ENCODE assay signal across 1 cellular context in genomic region chr7:25913574-25914224, GRCh38.
TF ChIP-seq lines count a peak whose summit lies in the region.

No MANE protein-coding gene starts in this region.

TF ChIP-seq in HEK293, 187 proteins besides CTCF, POLR2A, EP300 and RAD21 (continued from another document and continues in another):
- no peak; the same call in 1 of the 2 replicates for TF ChIP-seq GLI2 (tag by site-specific recombination; IDR thresholded peaks at IDR 0.05; ENCODE audit: borderline replicate concordance, low read depth)
- TF ChIP-seq ZSCAN30 (tag by site-specific recombination; IDR thresholded peaks at IDR 0.05) = no peak
- TF ChIP-seq, protein P1, sequence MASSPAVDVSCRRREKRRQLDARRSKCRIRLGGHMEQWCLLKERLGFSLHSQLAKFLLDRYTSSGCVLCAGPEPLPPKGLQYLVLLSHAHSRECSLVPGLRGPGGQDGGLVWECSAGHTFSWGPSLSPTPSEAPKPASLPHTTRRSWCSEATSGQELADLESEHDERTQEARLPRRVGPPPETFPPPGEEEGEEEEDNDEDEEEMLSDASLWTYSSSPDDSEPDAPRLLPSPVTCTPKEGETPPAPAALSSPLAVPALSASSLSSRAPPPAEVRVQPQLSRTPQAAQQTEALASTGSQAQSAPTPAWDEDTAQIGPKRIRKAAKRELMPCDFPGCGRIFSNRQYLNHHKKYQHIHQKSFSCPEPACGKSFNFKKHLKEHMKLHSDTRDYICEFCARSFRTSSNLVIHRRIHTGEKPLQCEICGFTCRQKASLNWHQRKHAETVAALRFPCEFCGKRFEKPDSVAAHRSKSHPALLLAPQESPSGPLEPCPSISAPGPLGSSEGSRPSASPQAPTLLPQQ (tag by site-specific recombination; IDR thresholded peaks at IDR 0.05) = 0 out of 2 replicates have a peak, but pooled peaks have one; percentile 37
- TF ChIP-seq ZNF211 (tag by site-specific recombination; IDR thresholded peaks at IDR 0.05; ENCODE audit: low read depth) = no peak
- TF ChIP-seq IKZF3 (tag by site-specific recombination; IDR thresholded peaks at IDR 0.05) = peak; percentile 68; the same call in 1 of the 2 replicates
- no peak for TF ChIP-seq MYNN (tag by site-specific recombination; IDR thresholded peaks at IDR 0.05; ENCODE audit: borderline replicate concordance)
- TF ChIP-seq ZNF585B (tag by site-specific recombination; IDR thresholded peaks at IDR 0.05) = no peak
- TF ChIP-seq, protein P2, sequence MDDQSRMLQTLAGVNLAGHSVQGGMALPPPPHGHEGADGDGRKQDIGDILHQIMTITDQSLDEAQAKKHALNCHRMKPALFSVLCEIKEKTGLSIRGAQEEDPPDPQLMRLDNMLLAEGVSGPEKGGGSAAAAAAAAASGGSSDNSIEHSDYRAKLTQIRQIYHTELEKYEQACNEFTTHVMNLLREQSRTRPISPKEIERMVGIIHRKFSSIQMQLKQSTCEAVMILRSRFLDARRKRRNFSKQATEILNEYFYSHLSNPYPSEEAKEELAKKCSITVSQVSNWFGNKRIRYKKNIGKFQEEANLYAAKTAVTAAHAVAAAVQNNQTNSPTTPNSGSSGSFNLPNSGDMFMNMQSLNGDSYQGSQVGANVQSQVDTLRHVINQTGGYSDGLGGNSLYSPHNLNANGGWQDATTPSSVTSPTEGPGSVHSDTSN (CRISPR knock-in tag; IDR thresholded peaks at IDR 0.05) = no peak
- no peak for TF ChIP-seq ZNF548 (tag by site-specific recombination; IDR thresholded peaks at IDR 0.05)
- TF ChIP-seq ZFHX2 (tag by site-specific recombination; conservative IDR thresholded peaks at IDR 0.05) = no peak
- peak; percentile 84 for TF ChIP-seq PRDM6 (tag by site-specific recombination; IDR thresholded peaks at IDR 0.05)
- peak; percentile 55 for TF ChIP-seq FEZF1 (tag by site-specific recombination; IDR thresholded peaks at IDR 0.05)
- no peak for TF ChIP-seq ZNF292 (tag by site-specific recombination; IDR thresholded peaks at IDR 0.05; ENCODE audit: borderline replicate concordance, low read depth)
- TF ChIP-seq ZNF610 (tag by site-specific recombination; IDR thresholded peaks at IDR 0.05; ENCODE audit: borderline replicate concordance) = no peak
- TF ChIP-seq ZNF26 (tag by site-specific recombination; IDR thresholded peaks at IDR 0.05) = no peak
- TF ChIP-seq ZNF76 (tag by site-specific recombination; IDR thresholded peaks at IDR 0.05; ENCODE audit: borderline replicate concordance, low read depth) = no peak
- TF ChIP-seq ZNF843 (tag by site-specific recombination; IDR thresholded peaks at IDR 0.05) = peak; percentile 56
- no peak for TF ChIP-seq OVOL3 (tag by site-specific recombination; IDR thresholded peaks at IDR 0.05)
- no peak for TF ChIP-seq ZNF596 (tag by site-specific recombination; IDR thresholded peaks at IDR 0.05)
- no peak for TF ChIP-seq ZNF16 (tag by site-specific recombination; IDR thresholded peaks at IDR 0.05; ENCODE audit: low read depth)
- no peak for TF ChIP-seq GLIS1 (tag by site-specific recombination; IDR thresholded peaks at IDR 0.05)
- no peak for TF ChIP-seq ZBTB1 (tag by site-specific recombination; IDR thresholded peaks at IDR 0.05)
- no peak for TF ChIP-seq ZBTB6 (tag by site-specific recombination; IDR thresholded peaks at IDR 0.05)
- no peak for TF ChIP-seq REPIN1 (tag by site-specific recombination; IDR thresholded peaks at IDR 0.05; ENCODE audit: low read depth)
- no peak for TF ChIP-seq ZNF660 (tag by site-specific recombination; IDR thresholded peaks at IDR 0.05)
- no peak for TF ChIP-seq BCL11B (tag by site-specific recombination; IDR thresholded peaks at IDR 0.05; ENCODE audit: low read depth)
- TF ChIP-seq ZNF776 (tag by site-specific recombination; IDR thresholded peaks at IDR 0.05; ENCODE audit: borderline replicate concordance) = no peak
- TF ChIP-seq ZNF214 (tag by site-specific recombination; IDR thresholded peaks at IDR 0.05; ENCODE audit: borderline replicate concordance) = no peak
- peak; percentile 56; the same call in 1 of the 2 replicates for TF ChIP-seq ZNF394 (tag by site-specific recombination; IDR thresholded peaks at IDR 0.05; ENCODE audit: borderline replicate concordance)
- no peak for TF ChIP-seq ZNF10 (tag by site-specific recombination; IDR thresholded peaks at IDR 0.05)
- TF ChIP-seq, protein P3, sequence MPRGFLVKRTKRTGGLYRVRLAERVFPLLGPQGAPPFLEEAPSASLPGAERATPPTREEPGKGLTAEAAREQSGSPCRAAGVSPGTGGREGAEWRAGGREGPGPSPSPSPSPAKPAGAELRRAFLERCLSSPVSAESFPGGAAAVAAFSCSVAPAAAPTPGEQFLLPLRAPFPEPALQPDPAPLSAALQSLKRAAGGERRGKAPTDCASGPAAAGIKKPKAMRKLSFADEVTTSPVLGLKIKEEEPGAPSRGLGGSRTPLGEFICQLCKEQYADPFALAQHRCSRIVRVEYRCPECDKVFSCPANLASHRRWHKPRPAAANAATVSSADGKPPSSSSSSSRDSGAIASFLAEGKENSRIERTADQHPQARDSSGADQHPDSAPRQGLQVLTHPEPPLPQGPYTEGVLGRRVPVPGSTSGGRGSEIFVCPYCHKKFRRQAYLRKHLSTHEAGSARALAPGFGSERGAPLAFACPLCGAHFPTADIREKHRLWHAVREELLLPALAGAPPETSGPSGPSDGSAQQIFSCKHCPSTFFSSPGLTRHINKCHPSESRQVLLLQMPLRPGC (tag by site-specific recombination; IDR thresholded peaks at IDR 0.05) = peak; percentile 34; the same call in 1 of the 2 replicates
- TF ChIP-seq, protein P4, sequence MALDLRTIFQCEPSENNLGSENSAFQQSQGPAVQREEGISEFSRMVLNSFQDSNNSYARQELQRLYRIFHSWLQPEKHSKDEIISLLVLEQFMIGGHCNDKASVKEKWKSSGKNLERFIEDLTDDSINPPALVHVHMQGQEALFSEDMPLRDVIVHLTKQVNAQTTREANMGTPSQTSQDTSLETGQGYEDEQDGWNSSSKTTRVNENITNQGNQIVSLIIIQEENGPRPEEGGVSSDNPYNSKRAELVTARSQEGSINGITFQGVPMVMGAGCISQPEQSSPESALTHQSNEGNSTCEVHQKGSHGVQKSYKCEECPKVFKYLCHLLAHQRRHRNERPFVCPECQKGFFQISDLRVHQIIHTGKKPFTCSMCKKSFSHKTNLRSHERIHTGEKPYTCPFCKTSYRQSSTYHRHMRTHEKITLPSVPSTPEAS (tag by site-specific recombination; IDR thresholded peaks at IDR 0.05) = no peak
- TF ChIP-seq HOXD13 (CRISPR knock-in tag; IDR thresholded peaks at IDR 0.05; ENCODE audit: borderline replicate concordance) = no peak
- no peak for TF ChIP-seq ZNF529 (tag by site-specific recombination; IDR thresholded peaks at IDR 0.05; ENCODE audit: insufficient replicate concordance)
- TF ChIP-seq, protein P5, sequence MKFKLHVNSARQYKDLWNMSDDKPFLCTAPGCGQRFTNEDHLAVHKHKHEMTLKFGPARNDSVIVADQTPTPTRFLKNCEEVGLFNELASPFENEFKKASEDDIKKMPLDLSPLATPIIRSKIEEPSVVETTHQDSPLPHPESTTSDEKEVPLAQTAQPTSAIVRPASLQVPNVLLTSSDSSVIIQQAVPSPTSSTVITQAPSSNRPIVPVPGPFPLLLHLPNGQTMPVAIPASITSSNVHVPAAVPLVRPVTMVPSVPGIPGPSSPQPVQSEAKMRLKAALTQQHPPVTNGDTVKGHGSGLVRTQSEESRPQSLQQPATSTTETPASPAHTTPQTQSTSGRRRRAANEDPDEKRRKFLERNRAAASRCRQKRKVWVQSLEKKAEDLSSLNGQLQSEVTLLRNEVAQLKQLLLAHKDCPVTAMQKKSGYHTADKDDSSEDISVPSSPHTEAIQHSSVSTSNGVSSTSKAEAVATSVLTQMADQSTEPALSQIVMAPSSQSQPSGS (tag by site-specific recombination; IDR thresholded peaks at IDR 0.05; ENCODE audit: low read depth) = peak; percentile 45; the same call in 1 of the 2 replicates
- no peak for TF ChIP-seq ZNF398 (tag by site-specific recombination; IDR thresholded peaks at IDR 0.05)
- no peak for TF ChIP-seq ZNF768 (tag by site-specific recombination; IDR thresholded peaks at IDR 0.05)
- TF ChIP-seq, protein P6, sequence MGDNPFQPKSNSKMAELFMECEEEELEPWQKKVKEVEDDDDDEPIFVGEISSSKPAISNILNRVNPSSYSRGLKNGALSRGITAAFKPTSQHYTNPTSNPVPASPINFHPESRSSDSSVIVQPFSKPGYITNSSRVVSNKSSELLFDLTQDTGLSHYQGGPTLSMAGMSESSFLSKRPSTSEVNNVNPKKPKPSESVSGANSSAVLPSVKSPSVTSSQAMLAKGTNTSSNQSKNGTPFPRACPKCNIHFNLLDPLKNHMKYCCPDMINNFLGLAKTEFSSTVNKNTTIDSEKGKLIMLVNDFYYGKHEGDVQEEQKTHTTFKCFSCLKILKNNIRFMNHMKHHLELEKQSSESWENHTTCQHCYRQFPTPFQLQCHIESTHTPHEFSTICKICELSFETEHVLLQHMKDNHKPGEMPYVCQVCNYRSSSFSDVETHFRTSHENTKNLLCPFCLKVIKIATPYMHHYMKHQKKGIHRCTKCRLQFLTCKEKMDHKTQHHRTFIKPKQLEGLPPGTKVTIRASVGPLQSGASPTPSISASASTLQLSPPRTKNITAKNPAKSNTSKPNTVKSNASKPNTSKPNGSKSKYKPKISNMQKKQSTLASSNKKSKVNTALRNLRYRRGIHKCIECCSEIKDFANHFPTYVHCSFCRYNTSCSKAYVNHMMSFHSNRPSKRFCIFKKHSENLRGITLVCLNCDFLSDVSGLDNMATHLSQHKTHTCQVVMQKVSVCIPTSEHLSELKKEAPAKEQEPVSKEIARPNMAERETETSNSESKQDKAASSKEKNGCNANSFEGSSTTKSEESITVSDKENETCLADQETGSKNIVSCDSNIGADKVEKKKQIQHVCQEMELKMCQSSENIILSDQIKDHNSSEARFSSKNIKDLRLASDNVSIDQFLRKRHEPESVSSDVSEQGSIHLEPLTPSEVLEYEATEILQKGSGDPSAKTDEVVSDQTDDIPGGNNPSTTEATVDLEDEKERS (tag by site-specific recombination; IDR thresholded peaks at IDR 0.05) = no peak
- no peak for TF ChIP-seq KLF17 (tag by site-specific recombination; IDR thresholded peaks at IDR 0.05)
- TF ChIP-seq ZNF830 (tag by site-specific recombination; IDR thresholded peaks at IDR 0.05; ENCODE audit: low read depth) = no peak
- no peak for TF ChIP-seq ZNF701 (tag by site-specific recombination; IDR thresholded peaks at IDR 0.05)
- no peak for TF ChIP-seq ZNF48 (tag by site-specific recombination; IDR thresholded peaks at IDR 0.05)
- no peak for TF ChIP-seq ZNF140 (tag by site-specific recombination; IDR thresholded peaks at IDR 0.05)
- TF ChIP-seq YY1 (tag by site-specific recombination; IDR thresholded peaks at IDR 0.05) = no peak
- no peak for TF ChIP-seq KLF16 (tag by site-specific recombination; IDR thresholded peaks at IDR 0.05)
- TF ChIP-seq KLF1 (tag by site-specific recombination; IDR thresholded peaks at IDR 0.05) = no peak
- TF ChIP-seq ZBTB21 (tag by site-specific recombination; IDR thresholded peaks at IDR 0.05) = no peak
